ENCODE assay signal across 9 cellular contexts in the genomic region with DNA sequence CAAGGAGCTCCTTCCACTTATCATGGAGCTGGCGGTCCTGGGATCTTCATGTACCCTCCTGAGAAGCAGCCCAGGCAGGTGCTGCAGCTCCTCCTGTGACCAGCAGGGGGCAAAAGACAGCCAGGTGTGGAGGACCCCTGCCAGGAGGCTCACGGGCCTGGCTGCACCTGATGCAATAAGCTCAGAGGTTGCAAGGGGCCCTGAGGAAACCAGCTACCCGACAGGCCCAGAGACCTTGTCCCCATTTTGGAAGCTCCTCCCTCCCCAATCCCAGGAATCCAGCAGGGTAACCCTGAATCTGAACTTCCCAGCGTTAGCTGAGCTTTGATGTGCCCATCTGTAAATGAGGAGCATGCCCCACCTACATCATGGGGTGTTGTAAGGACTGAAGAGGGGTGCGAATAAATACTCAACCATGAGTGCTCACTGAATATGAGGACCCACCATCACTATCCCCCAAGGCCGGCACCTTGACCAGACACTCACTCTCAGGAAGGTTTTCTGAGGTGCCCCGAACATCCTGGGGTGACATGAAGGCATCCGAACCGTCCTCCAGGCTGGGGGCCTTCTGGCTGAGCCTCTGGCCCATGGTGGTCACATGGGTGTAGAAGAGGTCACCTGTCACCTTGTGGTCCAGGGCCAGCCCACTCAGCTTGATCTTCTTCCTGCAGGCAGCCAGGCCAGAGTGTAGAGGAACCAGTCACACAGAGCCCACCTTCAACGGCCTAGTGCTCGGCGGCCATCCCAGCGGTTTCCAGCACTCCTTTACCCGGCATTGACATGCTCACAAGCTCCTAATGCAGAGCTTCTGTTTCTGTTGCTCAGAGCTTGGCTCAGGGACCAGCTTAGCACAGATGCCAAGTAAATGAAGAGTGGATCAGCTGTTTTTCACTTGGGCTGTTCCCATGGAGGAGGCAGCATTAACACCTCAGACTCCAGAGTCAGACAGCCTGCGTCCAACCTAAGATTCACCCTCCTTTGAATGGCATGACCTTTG. TPM values are rescaled to one million over a fixed set of nuclear protein-coding genes. Genes with fewer than 3 reads are reported as not detected.
A peak's percentile ranks its signal among the peaks of the same experiment; 100 is the strongest.
DNase-seq lines count a peak whose midpoint lies in the region; ATAC-seq and TF ChIP-seq lines count a peak whose summit lies in the region.
"Had no signal": no experiment of that assay in that cellular context is flagged by ENCODE, and none has a peak within 500 bp of the region (broad histone marks: within the 10 kb centered on the region; RNA-seq: fewer than 3 reads in every experiment).

No MANE protein-coding gene starts in this region.

- TF ChIP-seq CTCF in WERI-Rb-1 (IDR thresholded peaks at IDR 0.05; ENCODE audit: low read depth, low read length) (peak; percentile 88), breast epithelium (IDR thresholded peaks at IDR 0.05) (peak; percentile 72 to 79 (median 73)), lung (IDR thresholded peaks at IDR 0.05; ENCODE audit: control extremely low read depth, extremely low read depth) (peak; percentile 60)

- H3K4me3 ChIP-seq in CD4-positive, CD25-positive, alpha-beta regulatory T cell (ENCODE audit: low read depth, low read length): no peak overlapping the region
- H3K4me3 ChIP-seq in Jurkat, Clone E6-1 (ENCODE audit: low read length): no peak overlapping the region
- H3K4me3 ChIP-seq in WERI-Rb-1 (ENCODE audit: low read depth, low read length): no peak overlapping the region
- no peak overlapping the region for H3K4me3 ChIP-seq in breast epithelium
- H3K4me3 ChIP-seq in lung: no peak overlapping the region

- H3K4me1 Mint-ChIP-seq in CD4-positive, CD25-positive, alpha-beta regulatory T cell: no peaks in the 10 kb centered on the region
- H3K4me1 Mint-ChIP-seq: IgD-negative memory B cell had no signal

- no peaks in the 10 kb centered on the region for H3K9me3 ChIP-seq in CD4-positive, CD25-positive, alpha-beta regulatory T cell (ENCODE audit: control insufficient read depth in 2 of 2, low read length in 2 of 2)
- H3K9me3 ChIP-seq in WERI-Rb-1 (ENCODE audit: severe bottlenecking): no peaks in the 10 kb centered on the region
- H3K9me3 ChIP-seq in breast epithelium: no peaks in the 10 kb centered on the region
- H3K9me3 ChIP-seq in lung (ENCODE audit: control insufficient read depth in 2 of 2, insufficient read depth in 1 of 2, low read length in 1 of 2): no peaks in the 10 kb centered on the region

- no peaks in the 10 kb centered on the region for H3K4me1 ChIP-seq in CD4-positive, CD25-positive, alpha-beta regulatory T cell (ENCODE audit: control insufficient read depth, insufficient read depth, low read length, poor library complexity, severe bottlenecking)
- no peaks in the 10 kb centered on the region for H3K4me1 ChIP-seq in breast epithelium
- H3K4me1 ChIP-seq in lung (ENCODE audit: control insufficient read depth in 2 of 2, insufficient read depth in 2 of 2, low read length in 2 of 2): peaks cover 0 to 3% of the 10 kb centered on the region in 2 donors

- intact Hi-C loops in breast epithelium (cut with DNase I; ENCODE audit: low total_unique reads): no loop called here

- H3K36me3 Mint-ChIP-seq in CD4-positive, CD25-positive, alpha-beta regulatory T cell: peaks cover 32% of the 10 kb centered on the region

- no peak overlapping the region for H3K4me3 Mint-ChIP-seq in CD4-positive, CD25-positive, alpha-beta regulatory T cell
- H3K4me3 Mint-ChIP-seq: IgD-negative memory B cell had no signal

- no peak overlapping the region for H3K27ac ChIP-seq in CD4-positive, CD25-positive, alpha-beta regulatory T cell (ENCODE audit: insufficient read depth, low read length, poor library complexity, severe bottlenecking)
- H3K27ac ChIP-seq in WERI-Rb-1: peak overlapping the region; percentile 51
- no peak overlapping the region for H3K27ac ChIP-seq in breast epithelium
- no peak overlapping the region for H3K27ac ChIP-seq in lung (ENCODE audit: low read depth in 1 of 2, low read length in 1 of 2)

- peak; percentile 61 to 73 (median 71) for DNase-seq in CD4-positive, CD25-positive, alpha-beta regulatory T cell
- DNase-seq in Jurkat, Clone E6-1 (ENCODE audit: low read depth, low spot score): peak; percentile 46
- peak; percentile 86 for DNase-seq in WERI-Rb-1
- peak; percentile 55 to 69 for DNase-seq in breast epithelium (ENCODE audit: low spot score in 2 of 2)
- DNase-seq in lung (ENCODE audit: low spot score): peak; percentile 74
- DNase-seq in stimulated activated CD8-positive, alpha-beta memory T cell treated with anti-CD3 and anti-CD28 coated beads, Interleukin-4, amount 100 ng/mL, for 1 hour (ENCODE audit: low read depth in 2 of 2, low spot score in 1 of 2): peak; percentile 54 to 64

- 73 to 75% methylated on average over 15 of the region's 15 CpGs for WGBS in lung, 2 donors

- H3K27ac Mint-ChIP-seq in CD4-positive, CD25-positive, alpha-beta regulatory T cell: peak overlapping the region in 1 of 3 donors; percentile 53

- H3K36me3 ChIP-seq in CD4-positive, CD25-positive, alpha-beta regulatory T cell (ENCODE audit: control insufficient read depth, insufficient read depth, low read length): peaks cover 28% of the 10 kb centered on the region
- H3K36me3 ChIP-seq in WERI-Rb-1 (no peaks in the 10 kb centered on the region), breast epithelium (no peaks in the 10 kb centered on the region), lung (ENCODE audit: control insufficient read depth in 2 of 2, insufficient read depth in 2 of 2, low read length in 2 of 2) (peaks cover 0 to 15% of the 10 kb centered on the region in 2 donors)

- no peaks in the 10 kb centered on the region for H3K27me3 ChIP-seq in CD4-positive, CD25-positive, alpha-beta regulatory T cell (ENCODE audit: control insufficient read depth, insufficient read depth, low read length)
- H3K27me3 ChIP-seq in WERI-Rb-1 (ENCODE audit: insufficient read depth, low read depth, severe bottlenecking) (no peaks in the 10 kb centered on the region), breast epithelium (no peaks in the 10 kb centered on the region), lung (ENCODE audit: control insufficient read depth, insufficient read depth) (no peaks in the 10 kb centered on the region)

- TF ChIP-seq POLR2A in breast epithelium (IDR thresholded peaks at IDR 0.05): no peak

- no peaks in the 10 kb centered on the region for H3K9me3 Mint-ChIP-seq in CD4-positive, CD25-positive, alpha-beta regulatory T cell
- H3K9me3 Mint-ChIP-seq: IgD-negative memory B cell had no signal

- no peaks in the 10 kb centered on the region for H3K27me3 Mint-ChIP-seq in CD4-positive, CD25-positive, alpha-beta regulatory T cell
- H3K27me3 Mint-ChIP-seq: IgD-negative memory B cell had no signal

- peak; percentile 80 to 84 for ATAC-seq in CD4-positive, CD25-positive, alpha-beta regulatory T cell (ENCODE audit: low read depth in 2 of 2)
- peak; percentile 68 for ATAC-seq in GM19468 (IDR thresholded peaks at IDR 0.05; ENCODE audit: extremely low read depth, unreplicated experiment)
- peak; percentile 61 for ATAC-seq in lung (ENCODE audit: insufficient read depth, low FRiP score)
- no peak for ATAC-seq in GM21737 (IDR thresholded peaks at IDR 0.05; ENCODE audit: unreplicated experiment)

RNA-seq across cellular contexts. Expression of a gene that starts 21.7 kb away (rescaled TPM):
- 12.8 TPM for total RNA-seq in CD4-positive, CD25-positive, alpha-beta regulatory T cell
- polyA plus RNA-seq in CD4-positive, CD25-positive, alpha-beta regulatory T cell: 10 to 100 TPM; 22.9 to 29.9 (median 26.2) TPM
- polyA plus RNA-seq in Jurkat, Clone E6-1 (2012; ENCODE audit: insufficient read depth, insufficient read length): 23.7 TPM
- total RNA-seq in breast epithelium: 10 to 100 TPM; 12.0 to 23.4 (median 13.4) TPM
- total RNA-seq in lung: 10 to 100 TPM; 18.5 to 18.7 TPM
- 10 to 100 TPM; 10.3 to 14.8 TPM for polyA plus RNA-seq in lung

RNA-seq across cellular contexts. Expression of a gene that starts 33.5 kb away (rescaled TPM):
- total RNA-seq in CD4-positive, CD25-positive, alpha-beta regulatory T cell: not detected
- polyA plus RNA-seq in CD4-positive, CD25-positive, alpha-beta regulatory T cell: under 1 TPM in 1 of 4 donors, not detected in 3; 0.11 TPM
- 6.1 TPM for polyA plus RNA-seq in Jurkat, Clone E6-1 (2012; ENCODE audit: insufficient read depth, insufficient read length)
- 1 to 10 TPM in 2 of 3 donors, under 1 TPM in 1; 0.32 to 2.3 (median 1.8) TPM for total RNA-seq in breast epithelium
- 1 to 10 TPM in 1 of 2 donors, under 1 TPM in 1; 0.31 to 4.8 TPM for total RNA-seq in lung
- 1 to 10 TPM; 1.5 to 1.8 TPM for polyA plus RNA-seq in lung

RNA-seq across cellular contexts. Expression of a gene that starts 36.7 kb away (rescaled TPM):
- 21.2 TPM for total RNA-seq in CD4-positive, CD25-positive, alpha-beta regulatory T cell
- 10 to 100 TPM; 52.1 to 84.7 (median 65.7) TPM for polyA plus RNA-seq in CD4-positive, CD25-positive, alpha-beta regulatory T cell
- 229 TPM for polyA plus RNA-seq in Jurkat, Clone E6-1 (2012; ENCODE audit: insufficient read depth, insufficient read length)
- total RNA-seq in breast epithelium (10 to 100 TPM; 37.2 to 56.4 (median 45.9) TPM), lung (10 to 100 TPM; 10.4 to 46.5 TPM)
- 10 to 100 TPM; 45.1 to 64.7 TPM for polyA plus RNA-seq in lung

RNA-seq across cellular contexts. Expression of a gene that starts 43.6 kb away (rescaled TPM):
- total RNA-seq in CD4-positive, CD25-positive, alpha-beta regulatory T cell: not detected
- polyA plus RNA-seq in CD4-positive, CD25-positive, alpha-beta regulatory T cell: under 1 TPM in 2 of 4 donors, not detected in 2; 0.21 to 0.36 TPM
- not detected for polyA plus RNA-seq in Jurkat, Clone E6-1 (2012; ENCODE audit: insufficient read depth, insufficient read length)
- total RNA-seq in breast epithelium (not detected), lung (not detected)
- not detected for polyA plus RNA-seq in lung
